Comparison of ENCODE assay signal across 8 cellular contexts in the genomic region with DNA sequence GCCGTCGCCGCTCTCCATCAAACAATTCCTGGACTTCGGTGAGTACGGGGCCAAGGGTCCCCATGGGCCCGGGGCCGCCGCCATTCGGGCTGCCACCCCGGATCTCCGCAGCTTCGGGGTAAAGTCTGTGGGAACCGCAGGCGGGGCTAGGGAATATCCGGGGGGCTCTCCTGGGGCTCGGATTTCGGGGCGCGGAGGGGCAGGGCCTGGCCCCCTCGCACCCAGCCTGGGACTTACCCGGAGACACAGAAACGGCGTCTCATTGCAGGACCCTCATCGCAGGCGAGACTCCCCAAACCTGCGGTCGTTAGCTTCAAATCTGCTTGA. TPM values are rescaled to one million over a fixed set of nuclear protein-coding genes. Genes with fewer than 3 reads are reported as not detected.
DNase-seq lines count a peak whose midpoint lies in the region; ATAC-seq and FAIRE-seq lines count a peak whose summit lies in the region.

No MANE protein-coding gene starts in this region.

- peak overlapping the region; percentile 33 for H3K27ac Mint-ChIP-seq in activated T-helper 2 cell treated with anti-CD3 and anti-CD28 coated beads, Interferon-gamma antibody, Interleukin-2, Interleukin-4, amounts not matched to agents 10 μg/mL and 5 μg/mL and 100 μg/mL, durations not matched to agents 14 hours and 24 hours and 36 hours

- intact Hi-C loops in activated T-helper 2 cell treated with anti-CD3 and anti-CD28 coated beads, Interferon-gamma antibody, Interleukin-2, Interleukin-4, amounts not matched to agents 10 μg/mL and 5 μg/mL and 100 μg/mL, durations not matched to agents 14 hours and 24 hours and 36 hours (cut with micrococcal nuclease): loop anchor here (1.0 to 5.0 kb wide), 2 partner anchors 15 to 227 kb away; a partner anchor contains a TSS

- H3K27me3 ChIP-seq in iPS-20b (ENCODE audit: insufficient read depth, low read length): no peaks in the 10 kb centered on the region

- no peak for DNase-seq in activated T-helper 2 cell treated with anti-CD3 and anti-CD28 coated beads, Interferon-gamma antibody, Interleukin-2, Interleukin-4, amounts not matched to agents 10 μg/mL and 5 μg/mL and 100 μg/mL, durations not matched to agents 14 hours and 24 hours and 36 hours (ENCODE audit: low spot score)
- peak in 4 of 49 donors; percentile 5 to 37 (median 18) for DNase-seq in substantia nigra (lab: John Stamatoyannopoulos, UW)
- DNase-seq in frontal cortex (ENCODE audit: low spot score in 2 of 2): no peak
- DNase-seq in NCI-H1105 (lab: John Stamatoyannopoulos, UW): no peak
- no peak for DNase-seq in NCI-H82 (lab: John Stamatoyannopoulos, UW)

- H3K4me3 Mint-ChIP-seq in activated T-helper 2 cell treated with anti-CD3 and anti-CD28 coated beads, Interferon-gamma antibody, Interleukin-2, Interleukin-4, amounts not matched to agents 10 μg/mL and 5 μg/mL and 100 μg/mL, durations not matched to agents 14 hours and 24 hours and 36 hours (ENCODE audit: low read depth): peak overlapping the region; percentile 71

- peaks cover 29% of the 10 kb centered on the region for H3K4me1 Mint-ChIP-seq in activated T-helper 2 cell treated with anti-CD3 and anti-CD28 coated beads, Interferon-gamma antibody, Interleukin-2, Interleukin-4, amounts not matched to agents 10 μg/mL and 5 μg/mL and 100 μg/mL, durations not matched to agents 14 hours and 24 hours and 36 hours (ENCODE audit: low read depth)

- peak; percentile 0 for ATAC-seq in GM19025 (IDR thresholded peaks at IDR 0.05; ENCODE audit: low read depth, unreplicated experiment)
- peak; percentile 3 for ATAC-seq in HG03159 (IDR thresholded peaks at IDR 0.05; ENCODE audit: unreplicated experiment)

- H3K9me3 Mint-ChIP-seq in activated T-helper 2 cell treated with anti-CD3 and anti-CD28 coated beads, Interferon-gamma antibody, Interleukin-2, Interleukin-4, amounts not matched to agents 10 μg/mL and 5 μg/mL and 100 μg/mL, durations not matched to agents 14 hours and 24 hours and 36 hours: no peaks in the 10 kb centered on the region

- H3K36me3 ChIP-seq in iPS-20b (ENCODE audit: insufficient read depth, low read depth, low read length): no peaks in the 10 kb centered on the region

- H3K36me3 Mint-ChIP-seq in activated T-helper 2 cell treated with anti-CD3 and anti-CD28 coated beads, Interferon-gamma antibody, Interleukin-2, Interleukin-4, amounts not matched to agents 10 μg/mL and 5 μg/mL and 100 μg/mL, durations not matched to agents 14 hours and 24 hours and 36 hours (ENCODE audit: low read depth): peaks cover 8% of the 10 kb centered on the region

- H3K9me3 ChIP-seq in iPS-20b (ENCODE audit: insufficient read depth, low read depth, low read length): no peaks in the 10 kb centered on the region

- FAIRE-seq in frontal cortex (lab: Jason Lieb, UNC): no peak

- peak overlapping the region; percentile 73 for H3K9ac ChIP-seq in iPS-20b (ENCODE audit: low read depth, low read length)

- no peaks in the 10 kb centered on the region for H3K27me3 Mint-ChIP-seq in activated T-helper 2 cell treated with anti-CD3 and anti-CD28 coated beads, Interferon-gamma antibody, Interleukin-2, Interleukin-4, amounts not matched to agents 10 μg/mL and 5 μg/mL and 100 μg/mL, durations not matched to agents 14 hours and 24 hours and 36 hours (ENCODE audit: low read depth)

- no peaks in the 10 kb centered on the region for H3K4me1 ChIP-seq in iPS-20b (ENCODE audit: insufficient read depth, low read length)

- peak overlapping the region; percentile 77 for H3K4me3 ChIP-seq in iPS-20b (ENCODE audit: low read length)

- H3K27ac ChIP-seq in iPS-20b (ENCODE audit: low read length) (no peak overlapping the region), substantia nigra (ENCODE audit: low read depth, low read length, poor library complexity, severe bottlenecking) (peak overlapping the region; percentile 26)

RNA-seq across cellular contexts. Expression of a gene that starts 0.4 kb away (rescaled TPM):
- 24.6 and 26.4 TPM in 2 replicates for total RNA-seq in activated T-helper 2 cell treated with anti-CD3 and anti-CD28 coated beads, Interferon-gamma antibody, Interleukin-2, Interleukin-4, amounts not matched to agents 10 μg/mL and 5 μg/mL and 100 μg/mL, durations not matched to agents 14 hours and 24 hours and 36 hours
- 7.3 TPM for total RNA-seq in frontal cortex
